In the genomic region with DNA sequence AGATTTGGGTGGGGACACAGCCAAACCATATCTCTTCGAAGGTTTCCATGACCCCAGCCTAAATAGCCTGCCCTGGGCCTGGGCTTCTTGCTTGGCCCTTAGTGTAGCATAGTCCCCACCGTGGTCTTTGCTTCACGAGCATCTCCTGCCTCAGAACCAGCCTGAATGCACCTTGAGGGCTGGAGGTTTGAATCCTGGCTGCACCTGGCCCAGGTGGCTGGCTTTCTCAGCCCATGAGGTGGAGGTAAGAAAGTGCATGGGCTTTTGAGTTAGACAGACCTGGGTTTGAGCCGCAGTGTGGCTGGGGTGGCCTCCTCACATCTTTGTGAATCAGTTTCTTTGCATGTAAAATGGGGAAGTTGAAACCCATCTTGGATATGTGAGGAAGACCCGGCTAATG, we compare ENCODE assay signal across 19 cellular contexts.
"Had no signal": no experiment of that assay in that cellular context is flagged by ENCODE, and none has a peak within 500 bp of the region (broad histone marks: within the 10 kb centered on the region; RNA-seq: fewer than 3 reads in every experiment).

No MANE protein-coding gene starts in this region.

- ATAC-seq: heart left ventricle; left lobe of liver; natural killer cell treated with Interleukin-12 subunit alpha and Interleukin-12 subunit beta and Interleukin-15 and Interleukin-18, amount 100 ng/mL, for 72 hours had no signal

- H3K9me3 Mint-ChIP-seq: natural killer cell treated with Interleukin-12 subunit alpha and Interleukin-12 subunit beta and Interleukin-15 and Interleukin-18, amount 100 ng/mL, for 72 hours had no signal

- H3K27ac ChIP-seq: coronary artery, heart left ventricle, sigmoid colon, skin epidermis, stomach, thoracic aorta, transverse colon had no signal

- H3K36me3 Mint-ChIP-seq: natural killer cell treated with Interleukin-12 subunit alpha and Interleukin-12 subunit beta and Interleukin-15 and Interleukin-18, amount 100 ng/mL, for 72 hours had no signal

- H3K27me3 ChIP-seq: sigmoid colon, transverse colon had no signal

- H3K27ac Mint-ChIP-seq: natural killer cell treated with Interleukin-12 subunit alpha and Interleukin-12 subunit beta and Interleukin-15 and Interleukin-18, amount 100 ng/mL, for 72 hours had no signal

- H3K9me3 ChIP-seq: heart left ventricle, sigmoid colon, stomach, thoracic aorta, transverse colon had no signal

- H3K36me3 ChIP-seq: heart left ventricle, sigmoid colon, stomach, thoracic aorta, transverse colon had no signal

- H3K4me3 Mint-ChIP-seq: natural killer cell treated with Interleukin-12 subunit alpha and Interleukin-12 subunit beta and Interleukin-15 and Interleukin-18, amount 100 ng/mL, for 72 hours had no signal

- H3K4me3 ChIP-seq: coronary artery, heart left ventricle, lung, sigmoid colon, skin epidermis, stomach, thoracic aorta, transverse colon had no signal

- DNase-seq: effector CD4-positive, alpha-beta T cell; foreskin melanocyte; hippocampal formation; kidney glomerular epithelial cell; mesenchymal stem cell; midbrain; sigmoid colon; stimulated activated CD4-positive, alpha-beta T cell treated with anti-CD3 and anti-CD28 coated beads, Interleukin-12 subunit alpha, Interleukin-12 subunit beta, amount 100 ng/mL, for 4 hours; stimulated activated naive CD4-positive, alpha-beta T cell; stomach; substantia nigra; transverse colon had no signal
